23 cellular contexts compared by ENCODE assay signal in the genomic region with DNA sequence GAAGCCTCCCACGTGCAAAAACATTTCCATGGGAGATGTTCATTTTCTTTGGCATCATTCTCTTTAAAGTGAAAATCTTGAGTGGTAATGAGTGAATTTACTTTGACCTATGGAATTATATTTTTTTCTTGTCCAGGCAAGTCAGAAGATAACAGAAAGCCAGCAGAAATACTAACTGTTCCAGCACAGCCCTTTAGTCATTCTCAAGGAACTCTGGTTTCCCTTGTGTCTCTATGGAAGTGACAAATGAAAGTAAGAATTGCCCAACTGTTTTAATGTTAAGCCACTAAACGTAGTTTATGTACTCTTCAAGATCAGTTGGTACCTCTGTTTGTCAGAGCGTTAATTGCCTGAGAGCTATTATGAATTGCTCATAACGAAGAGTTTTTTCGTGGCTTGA.
"Had no signal": no experiment of that assay in that cellular context is flagged by ENCODE, and none has a peak within 500 bp of the region (broad histone marks: within the 10 kb centered on the region; RNA-seq: fewer than 3 reads in every experiment).

No MANE protein-coding gene starts in this region.

- H3K4me1 Mint-ChIP-seq: central memory CD8-positive, alpha-beta T cell; nephron progenitor cell had no signal

- H3K4me3 ChIP-seq: ascending aorta, right atrium auricular region, tibial nerve, vagina had no signal

- H3K4me1 ChIP-seq: ascending aorta, right atrium auricular region, tibial nerve, vagina had no signal

- H3K36me3 ChIP-seq: right atrium auricular region, tibial nerve, vagina had no signal

- H3K4me3 Mint-ChIP-seq: central memory CD8-positive, alpha-beta T cell; nephron progenitor cell; T-helper 2 cell treated with Interferon-gamma antibody and Interleukin-4, amounts not matched to agents 5 μg/mL and 100 μg/mL, for 36 hours had no signal

- H3K27me3 Mint-ChIP-seq: central memory CD8-positive, alpha-beta T cell; progenitor cell of endocrine pancreas had no signal

- H3K27ac ChIP-seq: ascending aorta, right atrium auricular region, tibial nerve, vagina had no signal

- ATAC-seq: left ventricle myocardium superior had no signal

- H3K9me3 ChIP-seq: ascending aorta, right atrium auricular region, tibial nerve, vagina had no signal

- DNase-seq: activated CD4-positive, alpha-beta T cell treated with anti-CD3 and anti-CD28 coated beads, Interleukin-2, amount 50 U/mL, for 1 hour; activated CD4-positive, CD25-positive, alpha-beta regulatory T cell; activated naive CD4-positive, alpha-beta T cell treated with Interleukin-2 at 50 U/mL for 16 hours; cortex of kidney; effector CD8-positive, alpha-beta T cell; glutamatergic neuron; hypothalamus; left ventricle myocardium superior; mesendoderm; nephron progenitor cell; occipital lobe; small intestine; stimulated activated CD4-positive, alpha-beta T cell treated with anti-CD3 and anti-CD28 coated beads, Interleukin-4, amount 100 ng/mL, for 4 hours; stimulated activated CD8-positive, alpha-beta memory T cell treated with anti-CD3 and anti-CD28 coated beads, Interleukin-4, amount 100 ng/mL, for 48 hours; stimulated activated naive CD4-positive, alpha-beta T cell treated with Interleukin-2 at 50 U/mL for 16 hours; substantia nigra had no signal

- H3K9me3 Mint-ChIP-seq: central memory CD8-positive, alpha-beta T cell; T-helper 2 cell treated with Interferon-gamma antibody and Interleukin-4, amounts not matched to agents 5 μg/mL and 100 μg/mL, for 36 hours had no signal

- H3K27ac Mint-ChIP-seq: nephron progenitor cell; progenitor cell of endocrine pancreas; T-helper 2 cell treated with Interferon-gamma antibody and Interleukin-4, amounts not matched to agents 5 μg/mL and 100 μg/mL, for 36 hours had no signal

- H3K27me3 ChIP-seq: ascending aorta, right atrium auricular region, tibial nerve, vagina had no signal
